8 cellular contexts compared by ENCODE assay signal in genomic region chr11:66069715-66070603, GRCh38. TPM values are rescaled to one million over a fixed set of nuclear protein-coding genes. Genes with fewer than 3 reads are reported as not detected.
DNase-seq lines count a peak whose midpoint lies in the region; ATAC-seq and TF ChIP-seq lines count a peak whose summit lies in the region.

Gene PACS1 (plus strand): TSS chr11:66070272. CDS start chr11:66070487, 215 bp downstream.

- H3K4me1 ChIP-seq in Caco-2 (peaks cover 15% of the 10 kb centered on the region; the same call in 1 of the 2 replicates), skeletal muscle satellite cell (ENCODE audit: control insufficient read depth, insufficient read depth, low read length) (peaks cover 27% of the 10 kb centered on the region)

- peak within 1 kb of the TSS; percentile 92 for H3K27ac ChIP-seq in WERI-Rb-1

- CTCF ChIA-PET in Caco-2 (lab: Charles Lee) = interaction anchor here (0.6 to 2.5 kb wide), 10 partner anchors 10 to 795 kb away, joined by 3 to 6 read pairs (median 5); partner anchors contain the start of gene SF3B2

- peak within 1 kb of the TSS; percentile 96 for H3K4me3 Mint-ChIP-seq in Caco-2 (ENCODE audit: unreplicated experiment)

- intact Hi-C loops in Caco-2 (cut with micrococcal nuclease; ENCODE audit: unreplicated experiment) = loop anchor here (2.0 kb wide), 1 partner anchor 17 kb away; the partner anchor contains the start of gene SF3B2

- POLR2A ChIA-PET in Caco-2 (lab: Charles Lee) = interaction anchor here (0.6 to 1.4 kb wide), 2 partner anchors 18 to 43 kb away, joined by 6 read pairs; partner anchors contain the start of gene SF3B2

- H3K27me3 Mint-ChIP-seq in Caco-2 (ENCODE audit: insufficient read depth, unreplicated experiment) = no peaks in the 10 kb centered on the region

- H3K9me3 ChIP-seq in Caco-2 (no peaks in the 10 kb centered on the region), WERI-Rb-1 (ENCODE audit: severe bottlenecking) (no peaks in the 10 kb centered on the region), iPS-18c (ENCODE audit: control insufficient read depth, insufficient read depth, low read length) (no peaks in the 10 kb centered on the region), skeletal muscle satellite cell (replicated peaks; ENCODE audit: low read length) (no peaks in the 10 kb centered on the region)

- peak within 1 kb of the TSS; percentile 87 for H3K9ac ChIP-seq in skeletal muscle satellite cell (ENCODE audit: low read depth, low read length)

- H3K9me3 Mint-ChIP-seq in Caco-2 (ENCODE audit: unreplicated experiment) = no peaks in the 10 kb centered on the region

- H3K4me1 Mint-ChIP-seq in Caco-2 (ENCODE audit: low read depth, unreplicated experiment) = peaks cover 17% of the 10 kb centered on the region

- H3K36me3 Mint-ChIP-seq in Caco-2 (ENCODE audit: insufficient read depth, unreplicated experiment) = peaks cover 70% of the 10 kb centered on the region

- ATAC-seq in GM21515 (IDR thresholded peaks at IDR 0.05; ENCODE audit: unreplicated experiment) = peak; percentile 41

- no peak for TF ChIP-seq CTCF in Caco-2 (IDR thresholded peaks at IDR 0.05; ENCODE audit: insufficient read depth in 1 of 2, low read depth in 1 of 2, low read length in 1 of 2, severe bottlenecking in 1 of 2, unreplicated experiment in 1 of 2)
- TF ChIP-seq CTCF in WERI-Rb-1 (IDR thresholded peaks at IDR 0.05; ENCODE audit: low read depth, low read length) = no peak

- H3K4me3 ChIP-seq in Caco-2 (ENCODE audit: low read depth, low read length) (peak within 1 kb of the TSS; percentile 83), WERI-Rb-1 (ENCODE audit: low read depth, low read length) (peak within 1 kb of the TSS; percentile 78), iPS-18c (ENCODE audit: insufficient read depth, low read depth, low read length) (peak within 1 kb of the TSS; percentile 78), skeletal muscle satellite cell (ENCODE audit: low read length) (peak within 1 kb of the TSS; percentile 91)

- DNase-seq in Caco-2 (peak in 1 of 2 experiments; percentile 78), LoVo (ENCODE audit: low spot score) (peak; percentile 59), WERI-Rb-1 (peak; percentile 81), T47D (ENCODE audit: low read depth in 1 of 2, low spot score in 1 of 2) (peak; percentile 87 to 93), DMS153 (lab: John Stamatoyannopoulos, UW) (no peak)

- no peaks in the 10 kb centered on the region for H3K27me3 ChIP-seq in Caco-2 (replicated peaks; ENCODE audit: control insufficient read depth, insufficient read depth, low read length)
- no peaks in the 10 kb centered on the region for H3K27me3 ChIP-seq in WERI-Rb-1 (ENCODE audit: insufficient read depth, low read depth, severe bottlenecking)
- no peaks in the 10 kb centered on the region for H3K27me3 ChIP-seq in skeletal muscle satellite cell (ENCODE audit: control insufficient read depth, insufficient read depth, low read length)

- H3K27ac Mint-ChIP-seq in Caco-2 (ENCODE audit: unreplicated experiment) = peak within 1 kb of the TSS; percentile 91

- no TSS peak for BruUV-seq in Caco-2 (replicated peaks; lab: Mats Ljungman, UMichigan)

- peak within 1 kb of the TSS; percentile 87 for H3K4me2 ChIP-seq in skeletal muscle satellite cell (ENCODE audit: low read length)

- in situ Hi-C loops in T47D (cut with HindIII; ENCODE audit: low pct_unique_long_range_greater_than_20kb, low sequenced_read_pairs) = no loop called here

- H3K36me3 ChIP-seq in Caco-2 (ENCODE audit: control insufficient read depth, insufficient read depth, low read length) (peaks cover 5% of the 10 kb centered on the region; the same call in 1 of the 2 replicates), WERI-Rb-1 (peaks cover 62% of the 10 kb centered on the region), skeletal muscle satellite cell (ENCODE audit: insufficient read depth, low read length) (peaks cover 57% of the 10 kb centered on the region)

RNA-seq across cellular contexts. Expression of gene PACS1, which starts in this region (rescaled TPM):
- 82.2 and 95.2 TPM in 2 replicates for total RNA-seq in Caco-2 (2022)
- total RNA-seq in skeletal muscle satellite cell (2012; rRNA removed) = 16.4 and 17.0 TPM in 2 replicates
